In the genomic region with DNA sequence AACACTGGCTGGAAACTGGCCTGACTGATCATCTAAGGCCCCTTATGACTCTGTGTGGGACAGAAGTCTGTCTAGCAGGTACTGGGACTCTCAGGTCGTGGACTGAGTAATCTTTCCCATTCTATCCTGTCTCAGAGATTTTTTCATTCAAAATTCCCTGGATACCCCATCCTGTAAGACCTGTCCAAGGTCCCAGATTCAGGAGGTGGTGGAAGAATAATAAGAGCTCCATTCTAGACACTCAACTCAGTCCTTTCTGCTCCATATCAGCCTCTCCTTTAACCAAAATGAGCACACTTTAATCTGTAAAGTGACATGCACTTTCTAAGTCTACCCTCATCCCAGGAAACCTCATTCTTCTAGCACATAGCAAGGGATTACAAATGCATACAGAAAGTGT, we compare ENCODE assay signal across 1 cellular context.
TF ChIP-seq lines count a peak whose summit lies in the region.

No MANE protein-coding gene starts in this region.

TF ChIP-seq in A549, 52 proteins besides CTCF, POLR2A, EP300 and RAD21:
- TF ChIP-seq SMC3 (IDR thresholded peaks at IDR 0.05) (no peak), KDM1A (IDR thresholded peaks at IDR 0.05; ENCODE audit: low read depth) (no peak), NFE2L2 (conservative IDR thresholded peaks at IDR 0.05; ENCODE audit: low read length) (no peak), FOXS1 (CRISPR knock-in tag; IDR thresholded peaks at IDR 0.05) (no peak), HOXB13 (CRISPR knock-in tag; IDR thresholded peaks at IDR 0.05; ENCODE audit: low read depth) (no peak), ZSCAN20 (CRISPR knock-in tag; IDR thresholded peaks at IDR 0.05) (no peak), NR3C1 (IDR thresholded peaks at IDR 0.05) (no peak), ZNF302 (CRISPR knock-in tag; IDR thresholded peaks at IDR 0.05) (no peak), ESRRA (IDR thresholded peaks at IDR 0.05; ENCODE audit: borderline replicate concordance, low read length) (no peak), JUNB (IDR thresholded peaks at IDR 0.05) (no peak)
- TF ChIP-seq, protein P1, sequence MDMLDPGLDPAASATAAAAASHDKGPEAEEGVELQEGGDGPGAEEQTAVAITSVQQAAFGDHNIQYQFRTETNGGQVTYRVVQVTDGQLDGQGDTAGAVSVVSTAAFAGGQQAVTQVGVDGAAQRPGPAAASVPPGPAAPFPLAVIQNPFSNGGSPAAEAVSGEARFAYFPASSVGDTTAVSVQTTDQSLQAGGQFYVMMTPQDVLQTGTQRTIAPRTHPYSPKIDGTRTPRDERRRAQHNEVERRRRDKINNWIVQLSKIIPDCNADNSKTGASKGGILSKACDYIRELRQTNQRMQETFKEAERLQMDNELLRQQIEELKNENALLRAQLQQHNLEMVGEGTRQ (IDR thresholded peaks at IDR 0.05): no peak
- TF ChIP-seq, protein P2, sequence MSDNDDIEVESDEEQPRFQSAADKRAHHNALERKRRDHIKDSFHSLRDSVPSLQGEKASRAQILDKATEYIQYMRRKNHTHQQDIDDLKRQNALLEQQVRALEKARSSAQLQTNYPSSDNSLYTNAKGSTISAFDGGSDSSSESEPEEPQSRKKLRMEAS (IDR thresholded peaks at IDR 0.05): no peak
TF ChIP-seq in A549: peak in this region for 0.
